In the genomic region with DNA sequence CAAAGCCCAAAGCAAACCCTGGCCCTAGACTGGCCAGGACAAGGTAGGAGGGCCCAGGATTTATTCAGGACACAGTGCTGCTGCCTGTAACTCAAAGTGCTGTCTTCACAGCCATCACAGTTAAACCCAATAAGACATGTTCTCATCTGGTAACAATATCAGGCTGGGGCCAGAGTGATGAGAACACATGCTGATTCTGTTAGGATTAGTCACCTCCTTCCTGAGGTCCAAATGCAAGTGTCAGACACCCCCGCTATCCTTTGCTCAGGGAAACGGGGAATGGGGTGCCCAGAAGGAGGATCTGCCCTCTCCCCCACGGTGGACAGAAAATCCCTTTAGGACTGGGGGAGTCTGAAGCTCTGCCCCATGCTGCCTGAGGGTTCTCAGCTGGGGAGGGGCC, we compare ENCODE assay signal across 1 cellular context.
TF ChIP-seq lines count a peak whose summit lies in the region.

No MANE protein-coding gene starts in this region.

TF ChIP-seq in HEK293, 187 proteins besides CTCF, POLR2A, EP300 and RAD21 (continued from another document):
- TF ChIP-seq, protein P1, sequence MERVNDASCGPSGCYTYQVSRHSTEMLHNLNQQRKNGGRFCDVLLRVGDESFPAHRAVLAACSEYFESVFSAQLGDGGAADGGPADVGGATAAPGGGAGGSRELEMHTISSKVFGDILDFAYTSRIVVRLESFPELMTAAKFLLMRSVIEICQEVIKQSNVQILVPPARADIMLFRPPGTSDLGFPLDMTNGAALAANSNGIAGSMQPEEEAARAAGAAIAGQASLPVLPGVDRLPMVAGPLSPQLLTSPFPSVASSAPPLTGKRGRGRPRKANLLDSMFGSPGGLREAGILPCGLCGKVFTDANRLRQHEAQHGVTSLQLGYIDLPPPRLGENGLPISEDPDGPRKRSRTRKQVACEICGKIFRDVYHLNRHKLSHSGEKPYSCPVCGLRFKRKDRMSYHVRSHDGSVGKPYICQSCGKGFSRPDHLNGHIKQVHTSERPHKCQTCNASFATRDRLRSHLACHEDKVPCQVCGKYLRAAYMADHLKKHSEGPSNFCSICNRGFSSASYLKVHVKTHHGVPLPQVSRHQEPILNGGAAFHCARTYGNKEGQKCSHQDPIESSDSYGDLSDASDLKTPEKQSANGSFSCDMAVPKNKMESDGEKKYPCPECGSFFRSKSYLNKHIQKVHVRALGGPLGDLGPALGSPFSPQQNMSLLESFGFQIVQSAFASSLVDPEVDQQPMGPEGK (tag by site-specific recombination; IDR thresholded peaks at IDR 0.05) = peak; percentile 20; the same call in 1 of the 2 replicates
- TF ChIP-seq FEZF1 (tag by site-specific recombination; IDR thresholded peaks at IDR 0.05) (no peak), ZNF677 (tag by site-specific recombination; IDR thresholded peaks at IDR 0.05) (no peak), ZBTB21 (tag by site-specific recombination; IDR thresholded peaks at IDR 0.05) (no peak; the same call in 1 of the 2 replicates), ZNF211 (tag by site-specific recombination; IDR thresholded peaks at IDR 0.05; ENCODE audit: low read depth) (no peak), ZNF843 (tag by site-specific recombination; IDR thresholded peaks at IDR 0.05) (no peak), ZNF571 (tag by site-specific recombination; IDR thresholded peaks at IDR 0.05) (no peak), ZIC2 (tag by site-specific recombination; IDR thresholded peaks at IDR 0.05) (peak; percentile 10; the same call in 1 of the 2 replicates), SP3 (tag by site-specific recombination; IDR thresholded peaks at IDR 0.05) (no peak), ZNF830 (tag by site-specific recombination; IDR thresholded peaks at IDR 0.05; ENCODE audit: low read depth) (no peak), MEIS1 (CRISPR knock-in tag; IDR thresholded peaks at IDR 0.05; ENCODE audit: borderline replicate concordance) (no peak), ZNF501 (tag by site-specific recombination; IDR thresholded peaks at IDR 0.05) (no peak), ZNF239 (tag by site-specific recombination; IDR thresholded peaks at IDR 0.05) (no peak), ZNF596 (tag by site-specific recombination; IDR thresholded peaks at IDR 0.05) (no peak)
- TF ChIP-seq, protein P2, sequence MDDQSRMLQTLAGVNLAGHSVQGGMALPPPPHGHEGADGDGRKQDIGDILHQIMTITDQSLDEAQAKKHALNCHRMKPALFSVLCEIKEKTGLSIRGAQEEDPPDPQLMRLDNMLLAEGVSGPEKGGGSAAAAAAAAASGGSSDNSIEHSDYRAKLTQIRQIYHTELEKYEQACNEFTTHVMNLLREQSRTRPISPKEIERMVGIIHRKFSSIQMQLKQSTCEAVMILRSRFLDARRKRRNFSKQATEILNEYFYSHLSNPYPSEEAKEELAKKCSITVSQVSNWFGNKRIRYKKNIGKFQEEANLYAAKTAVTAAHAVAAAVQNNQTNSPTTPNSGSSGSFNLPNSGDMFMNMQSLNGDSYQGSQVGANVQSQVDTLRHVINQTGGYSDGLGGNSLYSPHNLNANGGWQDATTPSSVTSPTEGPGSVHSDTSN (CRISPR knock-in tag; IDR thresholded peaks at IDR 0.05) = no peak
- TF ChIP-seq, protein P3, sequence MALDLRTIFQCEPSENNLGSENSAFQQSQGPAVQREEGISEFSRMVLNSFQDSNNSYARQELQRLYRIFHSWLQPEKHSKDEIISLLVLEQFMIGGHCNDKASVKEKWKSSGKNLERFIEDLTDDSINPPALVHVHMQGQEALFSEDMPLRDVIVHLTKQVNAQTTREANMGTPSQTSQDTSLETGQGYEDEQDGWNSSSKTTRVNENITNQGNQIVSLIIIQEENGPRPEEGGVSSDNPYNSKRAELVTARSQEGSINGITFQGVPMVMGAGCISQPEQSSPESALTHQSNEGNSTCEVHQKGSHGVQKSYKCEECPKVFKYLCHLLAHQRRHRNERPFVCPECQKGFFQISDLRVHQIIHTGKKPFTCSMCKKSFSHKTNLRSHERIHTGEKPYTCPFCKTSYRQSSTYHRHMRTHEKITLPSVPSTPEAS (tag by site-specific recombination; IDR thresholded peaks at IDR 0.05) = no peak
